ENCODE assay signal across 17 cellular contexts in the genomic region with DNA sequence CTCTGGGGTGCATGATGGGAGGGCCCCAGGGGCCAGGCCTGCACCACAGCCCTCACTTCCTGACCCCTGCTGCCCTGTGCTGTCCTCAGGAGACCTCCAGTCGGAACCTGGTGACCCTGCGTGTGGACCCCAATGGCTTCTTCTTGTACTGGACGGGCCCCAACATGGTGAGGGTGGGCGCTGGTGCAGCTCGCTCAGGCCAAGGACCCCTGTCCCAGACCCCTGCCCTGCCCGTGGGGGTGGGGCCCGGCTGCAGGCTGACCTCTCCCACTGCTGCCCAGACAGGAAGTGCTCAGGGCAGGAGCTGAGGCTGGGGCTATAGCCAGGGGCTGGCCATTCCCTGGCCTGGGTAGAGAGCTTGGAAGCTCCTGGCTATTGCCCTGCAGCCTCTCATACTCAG.
"Had no signal": no experiment of that assay in that cellular context is flagged by ENCODE, and none has a peak within 500 bp of the region (broad histone marks: within the 10 kb centered on the region; RNA-seq: fewer than 3 reads in every experiment).

No MANE protein-coding gene starts in this region.

- H3K9me3 ChIP-seq: suprapubic skin, thyroid gland had no signal

- H3K27ac ChIP-seq: foreskin keratinocyte, suprapubic skin, thyroid gland had no signal

- H3K4me3 Mint-ChIP-seq: nephron progenitor cell had no signal

- H3K27me3 Mint-ChIP-seq: naive B cell had no signal

- H3K27ac Mint-ChIP-seq: naive B cell, nephron progenitor cell had no signal

- DNase-seq: cerebellar nuclear complex; dermis blood vessel endothelial cell; erythroblast; foreskin keratinocyte; kidney; left cardiac atrium; left ventricle myocardium superior; mesendoderm; naive B cell; nephron progenitor cell; posterior cingulate gyrus; small intestine; stimulated activated CD4-positive, alpha-beta T cell treated with anti-CD3 and anti-CD28 coated beads, Interleukin-12 subunit alpha, Interleukin-12 subunit beta, amount 100 ng/mL, for 4 hours; stimulated activated naive CD8-positive, alpha-beta T cell treated with anti-CD3 and anti-CD28 coated beads, Interleukin-15, Interleukin-2, amounts not matched to agents 100 U/mL and 50 U/mL, for 24 hours; thyroid gland had no signal

- H3K4me3 ChIP-seq: lung, suprapubic skin, thyroid gland had no signal

- H3K27me3 ChIP-seq: foreskin keratinocyte, suprapubic skin, thyroid gland had no signal

- ATAC-seq: foreskin keratinocyte; left cardiac atrium; left ventricle myocardium superior; stimulated activated naive CD8-positive, alpha-beta T cell treated with anti-CD3 and anti-CD28 coated beads, Interleukin-15, Interleukin-2, amounts not matched to agents 100 U/mL and 50 U/mL, for 24 hours had no signal

- H3K4me1 ChIP-seq: foreskin keratinocyte had no signal

- H3K9me3 Mint-ChIP-seq: naive B cell, nephron progenitor cell had no signal
